1 cellular context compared by ENCODE assay signal in genomic region chr7:139180700-139181311, GRCh38.
TF ChIP-seq lines count a peak whose summit lies in the region.

No MANE protein-coding gene starts in this region.

TF ChIP-seq in IMR-90, 13 proteins besides CTCF, POLR2A, EP300 and RAD21:
- TF ChIP-seq BHLHE40 (IDR thresholded peaks at IDR 0.05; ENCODE audit: low read depth, low read length) (no peak), FOS (IDR thresholded peaks at IDR 0.05; ENCODE audit: low read depth, low read length) (0 out of 2 replicates have a peak, but pooled peaks have one; percentile 4)
